ENCODE assay signal across 8 cellular contexts in genomic region chr21:43440835-43441727, GRCh38. TPM values are rescaled to one million over a fixed set of nuclear protein-coding genes. Genes with fewer than 3 reads are reported as not detected.
A peak's percentile ranks its signal among the peaks of the same experiment; 100 is the strongest.
DNase-seq lines count a peak whose midpoint lies in the region; ATAC-seq, FAIRE-seq and TF ChIP-seq lines count a peak whose summit lies in the region.
"Not testable (repeated sequence)": the region's sequence is repeated elsewhere in the genome, so short reads cannot be mapped to it uniquely, and the experiment has no call there.

No MANE protein-coding gene starts in this region.

- peak; percentile 74 to 77 for ATAC-seq in A549
- ATAC-seq in body of pancreas = peak; percentile 90
- ATAC-seq in esophagus mucosa = peak; percentile 40
- peak in 3 of 4 donors; percentile 56 to 73 (median 71) for ATAC-seq in heart left ventricle
- peak; percentile 72 for ATAC-seq in left colon
- peak; percentile 92 for ATAC-seq in HepG2
- peak; percentile 84 for ATAC-seq in mucosa of descending colon
- ATAC-seq in upper lobe of right lung = peak; percentile 38

- DNase-seq in A549 (ENCODE audit: low read depth in 1 of 2, low spot score in 1 of 2); body of pancreas; heart left ventricle; left colon; HepG2 (ENCODE audit: low spot score); mucosa of descending colon; upper lobe of right lung: not testable (repeated sequence)

- not testable (repeated sequence) for H3K4me2 ChIP-seq in A549; HepG2 (ENCODE audit: low read depth, low read length)

- not testable (repeated sequence) for H3K4me1 ChIP-seq in A549; body of pancreas; heart left ventricle; HepG2 (ENCODE audit: insufficient read depth, low read length); mucosa of descending colon (ENCODE audit: low read depth); upper lobe of right lung

- not testable (repeated sequence) for H4K20me1 ChIP-seq in HepG2 (ENCODE audit: insufficient read depth, low read length)

- not testable (repeated sequence) for TF ChIP-seq CTCF in A549 (IDR thresholded peaks at IDR 0.05); body of pancreas (IDR thresholded peaks at IDR 0.05); heart left ventricle (IDR thresholded peaks at IDR 0.05); HepG2 (CRISPR knock-in tag; IDR thresholded peaks at IDR 0.05); mucosa of descending colon (IDR thresholded peaks at IDR 0.05); upper lobe of right lung (IDR thresholded peaks at IDR 0.05)

- not testable (repeated sequence) for H3K9ac ChIP-seq in HepG2 (ENCODE audit: insufficient read depth, low read depth, low read length)

- not testable (repeated sequence) for BruUV-seq in HepG2 (replicated peaks; lab: Mats Ljungman, UMichigan)

- not testable (repeated sequence) for H3K36me3 ChIP-seq in body of pancreas (replicated peaks in 1 of 2; ENCODE audit: insufficient read depth in 1 of 2, low read depth in 2 of 2); heart left ventricle; HepG2 (replicated peaks in 1 of 2; ENCODE audit: control insufficient read depth in 1 of 2, insufficient read depth in 2 of 2, low read length in 2 of 2); mucosa of descending colon (ENCODE audit: low read depth); upper lobe of right lung

- not testable (repeated sequence) for TF ChIP-seq RAD21 in A549 (conservative IDR thresholded peaks at IDR 0.05 in 1 of 2, IDR thresholded peaks at IDR 0.05 in 1 of 2); HepG2 (CRISPR knock-in tag; IDR thresholded peaks at IDR 0.05)

- not testable (repeated sequence) for H2AFZ ChIP-seq in HepG2 (ENCODE audit: low read length)

- H3K27ac ChIP-seq in A549; heart left ventricle; HepG2 (ENCODE audit: extremely low read length, insufficient read depth, low read length); upper lobe of right lung: not testable (repeated sequence)
- peak overlapping the region in 1 of 4 donors; percentile 57 for H3K27ac ChIP-seq in body of pancreas

- intact Hi-C loops in body of pancreas (cut with DNase I); heart left ventricle (cut with DNase I); left colon (cut with DNase I, micrococcal nuclease); HepG2 (cut with micrococcal nuclease; ENCODE audit: unreplicated experiment); mucosa of descending colon (cut with DNase I, micrococcal nuclease); upper lobe of right lung (cut with DNase I): not testable (repeated sequence)

- not testable (repeated sequence) for TF ChIP-seq POLR2A in A549 (IDR thresholded peaks at IDR 0.05; ENCODE audit: low read length); body of pancreas (IDR thresholded peaks at IDR 0.05); heart left ventricle (IDR thresholded peaks at IDR 0.05); HepG2 (IDR thresholded peaks at IDR 0.05; ENCODE audit: insufficient read depth in 1 of 2, low read depth in 2 of 2, low read length in 2 of 2)

- CTCF ChIA-PET in A549 (lab: Yijun Ruan, JAX); HepG2 (lab: Yijun Ruan, JAX; ENCODE audit: low intra/inter-chr PET ratio, low total read pairs): not testable (repeated sequence)

- not testable (repeated sequence) for TF ChIP-seq EP300 in A549 (IDR thresholded peaks at IDR 0.05); HepG2 (IDR thresholded peaks at IDR 0.05; ENCODE audit: low read depth in 2 of 2, low read length in 2 of 2); HepG2 (CRISPR knock-in tag; IDR thresholded peaks at IDR 0.05; ENCODE audit: borderline replicate concordance)

- in situ Hi-C loops in HepG2 (cut with HindIII; ENCODE audit: extremely low pct_ligation_motif_present, low pct_unique_long_range_greater_than_20kb) = not testable (repeated sequence)

- FAIRE-seq in A549 (lab: Jason Lieb, UNC) (peak; percentile 94), HepG2 (lab: Jason Lieb, UNC) (peak; percentile 98)

- no CpG with 5 or more reads among the region's 25 CpGs for WGBS in A549 (ENCODE audit: missing lambda C conversion rate)
- no CpG with 5 or more reads among the region's 25 CpGs for WGBS in body of pancreas, 2 donors
- WGBS in heart left ventricle, 4 donors = no CpG with 5 or more reads among the region's 25 CpGs
- no CpG with 5 or more reads among the region's 25 CpGs for WGBS in HepG2 (ENCODE audit: low lambda C conversion rate)

- not testable (repeated sequence) for H3K9me3 ChIP-seq in A549; body of pancreas; heart left ventricle; HepG2 (ENCODE audit: low read length); mucosa of descending colon; upper lobe of right lung

- POLR2A ChIA-PET in A549 (lab: Yijun Ruan, JAX); HepG2 (lab: Yijun Ruan, JAX): not testable (repeated sequence)

- H3K79me2 ChIP-seq in HepG2 (ENCODE audit: insufficient read depth, low read length) = not testable (repeated sequence)

- not testable (repeated sequence) for H3K4me3 ChIP-seq in A549; body of pancreas; heart left ventricle; HepG2 (replicated peaks in 1 of 3; ENCODE audit: insufficient read depth in 1 of 3, low read depth in 2 of 3, low read length in 3 of 3); mucosa of descending colon; upper lobe of right lung

- H3K27me3 ChIP-seq in body of pancreas; heart left ventricle; HepG2 (ENCODE audit: control insufficient read depth in 1 of 2, insufficient read depth in 2 of 2, low read length in 2 of 2); upper lobe of right lung: not testable (repeated sequence)

RNA-seq across cellular contexts. Expression of gene SIK1, which starts 14.2 kb away (rescaled TPM):
- polyA plus RNA-seq in A549 (2011; rRNA removed) = 57.5 and 74.0 TPM in 2 replicates
- 10.4 and 12.1 TPM in 2 replicates for polyA plus RNA-seq in A549 (2012; cell fraction: cytosol; rRNA removed)
- polyA plus RNA-seq in A549 (2012; cell fraction: nucleus; rRNA removed) = 25.5 and 33.0 TPM in 2 replicates
- 12.2 to 17.7 TPM (median 14.0 TPM) in 3 replicates for polyA plus RNA-seq in A549 (2017; fragmentation: RNase III; extraction: RNeasy Plus Mini Kit Qiagen cat#74134 plus additional on column Dnase treatment)
- 63.4 and 75.0 TPM in 2 replicates for polyA minus RNA-seq in A549 (2011; rRNA and poly(A)+ RNA removed)
- 10 to 100 TPM in 1 of 2 donors, under 1 TPM in 1; 0.52 to 43.2 TPM for total RNA-seq in body of pancreas
- total RNA-seq in esophagus mucosa = 16.5 TPM
- total RNA-seq in heart left ventricle = 10 to 100 TPM in 4 of 9 donors, 1 to 10 TPM in 4, under 1 TPM in 1; 0.38 to 53.5 (median 5.4) TPM
- 1 to 10 TPM; 1.4 to 5.7 TPM for polyA plus RNA-seq in heart left ventricle
- total RNA-seq in left colon = 10 to 100 TPM in 1 of 2 donors, 1 to 10 TPM in 1; 8.0 to 30.0 TPM
- 4.5 and 5.2 TPM in 2 replicates for total RNA-seq in HepG2 (2016; rRNA removed; fragmentation: Illumina TruSeq; extraction: Trizol)
- total RNA-seq in HepG2 (2016; cell fraction: cytosol; rRNA removed; fragmentation: Illumina TruSeq; extraction: Trizol; ENCODE audit: low read depth) = 0.71 and 1.2 TPM in 2 replicates
- 2.8 and 6.2 TPM in 2 replicates for total RNA-seq in HepG2 (2016; cell fraction: insoluble cytoplasmic fraction; rRNA removed; fragmentation: Illumina TruSeq; extraction: Trizol)
- total RNA-seq in HepG2 (2016; cell fraction: membrane; rRNA removed; fragmentation: Illumina TruSeq; extraction: Trizol) = 1.0 and 1.7 TPM in 2 replicates
- total RNA-seq in HepG2 (2016; cell fraction: nucleus; rRNA removed; fragmentation: Illumina TruSeq; extraction: Trizol) = 8.3 and 8.9 TPM in 2 replicates
- polyA plus RNA-seq in HepG2 (2011; rRNA removed) = 11.8 and 14.5 TPM in 2 replicates
- 2.2 and 3.7 TPM in 2 replicates for polyA plus RNA-seq in HepG2 (2011; cell fraction: cytosol; rRNA removed)
- polyA plus RNA-seq in HepG2 (2011; cell fraction: nucleus; rRNA removed) = 16.5 and 19.0 TPM in 2 replicates
- polyA plus RNA-seq in HepG2 (2012) = 13.7 and 16.8 TPM in 2 replicates
- polyA plus RNA-seq in HepG2 (2016; cell fraction: cytosol; fragmentation: Illumina TruSeq; extraction: Trizol; ENCODE audit: low read depth) = 0.21 and 0.24 TPM in 2 replicates
- polyA plus RNA-seq in HepG2 (2016; cell fraction: insoluble cytoplasmic fraction; fragmentation: Illumina TruSeq; extraction: Trizol; ENCODE audit: low read depth) = 1.5 and 2.8 TPM in 2 replicates
- 0.62 and 0.91 TPM in 2 replicates for polyA plus RNA-seq in HepG2 (2016; cell fraction: membrane; fragmentation: Illumina TruSeq; extraction: Trizol; ENCODE audit: low read depth)
- 20.9 and 35.5 TPM in 2 replicates for polyA plus RNA-seq in HepG2 (2016; cell fraction: nucleus; fragmentation: Illumina TruSeq; extraction: Trizol; ENCODE audit: insufficient read depth, low read depth)
- 12.8 and 71.6 TPM in 2 replicates for polyA minus RNA-seq in HepG2 (2011; rRNA and poly(A)+ RNA removed; ENCODE audit: low replicate concordance)
- 14.9 and 19.3 TPM in 2 replicates for polyA minus RNA-seq in HepG2 (2011; cell fraction: cytosol; rRNA and poly(A)+ RNA removed)
- polyA minus RNA-seq in HepG2 (2011; cell fraction: nucleus; rRNA and poly(A)+ RNA removed) = 15.5 and 29.5 TPM in 2 replicates
- 10 to 100 TPM in 1 of 3 donors, 1 to 10 TPM in 2; 5.5 to 40.5 (median 7.9) TPM for total RNA-seq in mucosa of descending colon
- total RNA-seq in upper lobe of right lung = 55.2 TPM

Comparison
In these comparisons a context has a peak if more than half of its experiments do, and no peak if none do; other contexts are left out.
1. ATAC-seq: peak in every context shown above with its lines; median percentile 92 in HepG2; 90 in body of pancreas; 84 in mucosa of descending colon; 76 in A549; 72 in left colon; 71 in heart left ventricle; 40 in esophagus mucosa; 38 in upper lobe of right lung.